ENCODE assay signal across 11 cellular contexts in the genomic region with DNA sequence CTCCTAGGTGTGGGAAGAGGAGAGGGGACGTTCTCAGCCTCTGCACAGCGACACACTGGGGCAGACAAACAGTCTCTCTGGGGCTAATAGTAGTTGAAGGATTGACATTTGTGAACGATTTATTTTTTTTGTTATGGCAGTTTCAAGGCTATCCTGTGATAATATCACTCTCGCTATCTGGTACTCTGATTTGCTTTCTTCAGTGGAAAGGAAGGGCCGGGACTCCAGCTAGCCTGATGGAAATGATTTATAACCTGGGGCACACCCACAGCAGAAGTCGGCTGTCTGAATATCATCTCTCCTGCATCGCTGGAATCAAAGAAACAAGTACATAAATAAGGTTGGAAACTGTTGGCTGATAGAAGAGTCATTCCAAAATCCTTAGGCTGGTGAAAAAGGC.
DNase-seq lines count a peak whose midpoint lies in the region; ATAC-seq and TF ChIP-seq lines count a peak whose summit lies in the region.
"Had no signal": no experiment of that assay in that cellular context is flagged by ENCODE, and none has a peak within 500 bp of the region (broad histone marks: within the 10 kb centered on the region; RNA-seq: fewer than 3 reads in every experiment).

No MANE protein-coding gene starts in this region.

- H3K27ac ChIP-seq in CD4-positive, CD25-positive, alpha-beta regulatory T cell (ENCODE audit: insufficient read depth, low read length, poor library complexity, severe bottlenecking), result no peak overlapping the region
- H3K27ac ChIP-seq in IMR-90 (ENCODE audit: insufficient read depth, low read length) (no peak overlapping the region), PC-9 (no peak overlapping the region)
- H3K27ac ChIP-seq: thoracic aorta had no signal

- peak overlapping the region in 3 of 4 donors; percentile 70 to 78 (median 74) for H3K4me3 Mint-ChIP-seq in CD4-positive, CD25-positive, alpha-beta regulatory T cell
- peak overlapping the region; percentile 71 for H3K4me3 Mint-ChIP-seq in activated naive CD8-positive, alpha-beta T cell treated with anti-CD3 and anti-CD28 coated beads, Interleukin-2, amount 10 ng/mL, durations not matched to agents 7 days and 5 days
- H3K4me3 Mint-ChIP-seq in naive thymus-derived CD8-positive, alpha-beta T cell, result peak overlapping the region; percentile 61 to 85 (median 76)

- no peak overlapping the region for H2BK15ac ChIP-seq in IMR-90 (ENCODE audit: low read depth, low read length)

- H3F3A ChIP-seq in PC-9 (ENCODE audit: insufficient read depth, low read depth), result no peaks in the 10 kb centered on the region

- no peak overlapping the region for H4K91ac ChIP-seq in IMR-90 (ENCODE audit: insufficient read depth, low read depth, low read length)

- no peak for ATAC-seq in CD4-positive, CD25-positive, alpha-beta regulatory T cell (ENCODE audit: low read depth in 2 of 2)
- ATAC-seq in IMR-90 (ENCODE audit: low read depth) (no peak), GM18867 (IDR thresholded peaks at IDR 0.05; ENCODE audit: unreplicated experiment) (no peak), GM21786 (IDR thresholded peaks at IDR 0.05; ENCODE audit: unreplicated experiment) (no peak), HG02884 (IDR thresholded peaks at IDR 0.05; ENCODE audit: unreplicated experiment) (no peak)
- ATAC-seq in activated naive CD8-positive, alpha-beta T cell treated with anti-CD3 and anti-CD28 coated beads, Interleukin-2, amount 10 ng/mL, durations not matched to agents 7 days and 5 days (ENCODE audit: low read depth), result no peak
- ATAC-seq in naive thymus-derived CD8-positive, alpha-beta T cell, result no peak

- no peak for TF ChIP-seq RAD21 in IMR-90 (IDR thresholded peaks at IDR 0.05; ENCODE audit: low read length)

- H4K8ac ChIP-seq in IMR-90 (ENCODE audit: low read depth in 2 of 2, low read length in 2 of 2), result no peak overlapping the region

- TF ChIP-seq CTCF in IMR-90 (conservative IDR thresholded peaks at IDR 0.05; ENCODE audit: low read depth, low read length) (no peak), PC-9 (conservative IDR thresholded peaks at IDR 0.05) (no peak)

- in situ Hi-C loops in IMR-90 (cut with MboI; ENCODE audit: low sequenced_read_pairs), result no loop called here

- no peaks in the 10 kb centered on the region for H3K36me3 ChIP-seq in CD4-positive, CD25-positive, alpha-beta regulatory T cell (ENCODE audit: control insufficient read depth, insufficient read depth, low read length)
- H3K36me3 ChIP-seq in IMR-90 (ENCODE audit: control insufficient read depth, insufficient read depth, low read length) (no peaks in the 10 kb centered on the region), PC-9 (ENCODE audit: low read depth) (no peaks in the 10 kb centered on the region)
- H3K36me3 ChIP-seq: thoracic aorta had no signal

- H3K9me3 ChIP-seq in CD4-positive, CD25-positive, alpha-beta regulatory T cell (ENCODE audit: control insufficient read depth in 2 of 2, low read length in 2 of 2), result no peaks in the 10 kb centered on the region
- H3K9me3 ChIP-seq in IMR-90 (ENCODE audit: control insufficient read depth, insufficient read depth, low read length) (no peaks in the 10 kb centered on the region), PC-9 (ENCODE audit: insufficient read depth, low read depth) (no peaks in the 10 kb centered on the region)
- H3K9me3 ChIP-seq: thoracic aorta had no signal

- H2AK9ac ChIP-seq in IMR-90 (replicated peaks; ENCODE audit: low read depth, low read length, poor library complexity), result no peak overlapping the region

- CTCF ChIA-PET in IMR-90 (lab: Yijun Ruan, JAX), result no interaction called here
- CTCF ChIA-PET in PC-9 (lab: Charles Lee), result no interaction called here

- no peaks in the 10 kb centered on the region for H3K79me1 ChIP-seq in IMR-90 (ENCODE audit: low read depth in 1 of 2, low read length in 2 of 2)

- peaks cover 0 to 2% (median 0%) of the 10 kb centered on the region in 7 donors for H3K9me3 Mint-ChIP-seq in CD4-positive, CD25-positive, alpha-beta regulatory T cell
- no peaks in the 10 kb centered on the region for H3K9me3 Mint-ChIP-seq in activated naive CD8-positive, alpha-beta T cell treated with anti-CD3 and anti-CD28 coated beads, Interleukin-2, amount 10 ng/mL, durations not matched to agents 7 days and 5 days
- H3K9me3 Mint-ChIP-seq in naive thymus-derived CD8-positive, alpha-beta T cell, result no peaks in the 10 kb centered on the region
- H3K9me3 Mint-ChIP-seq: IgD-negative memory B cell had no signal

- DNase-seq in CD4-positive, CD25-positive, alpha-beta regulatory T cell, result no peak
- DNase-seq in IMR-90 (no peak), PC-9 (no peak)
- DNase-seq in activated naive CD8-positive, alpha-beta T cell treated with anti-CD3 and anti-CD28 coated beads, Interleukin-2, amount 10 ng/mL, durations not matched to agents 7 days and 5 days, result no peak
- DNase-seq in naive thymus-derived CD8-positive, alpha-beta T cell, result no peak
- DNase-seq: NCI-H1930 had no signal

- peak overlapping the region; percentile 6 for H2AFZ ChIP-seq in IMR-90 (replicated peaks; ENCODE audit: low read length, poor library complexity)
- no peak overlapping the region for H2AFZ ChIP-seq in PC-9

- H3K27me3 ChIP-seq in CD4-positive, CD25-positive, alpha-beta regulatory T cell (ENCODE audit: control insufficient read depth, insufficient read depth, low read length), result no peaks in the 10 kb centered on the region
- H3K27me3 ChIP-seq in IMR-90 (ENCODE audit: control insufficient read depth, insufficient read depth, low read length) (peaks cover 90% of the 10 kb centered on the region), PC-9 (ENCODE audit: insufficient read depth, low read depth) (peaks cover 94% of the 10 kb centered on the region)

- peak overlapping the region in 2 of 3 donors; percentile 75 to 92 for H3K27ac Mint-ChIP-seq in CD4-positive, CD25-positive, alpha-beta regulatory T cell
- H3K27ac Mint-ChIP-seq in activated naive CD8-positive, alpha-beta T cell treated with anti-CD3 and anti-CD28 coated beads, Interleukin-2, amount 10 ng/mL, durations not matched to agents 7 days and 5 days, result peak overlapping the region; percentile 92
- H3K27ac Mint-ChIP-seq in naive thymus-derived CD8-positive, alpha-beta T cell, result peak overlapping the region; percentile 71 to 94 (median 88)
- H3K27ac Mint-ChIP-seq: IgD-negative memory B cell had no signal

- H3K23ac ChIP-seq in IMR-90 (ENCODE audit: low read depth, low read length), result no peak overlapping the region

- H3K4me2 ChIP-seq in IMR-90 (ENCODE audit: low read depth, low read length) (no peak overlapping the region), PC-9 (no peak overlapping the region)

- H3K79me2 ChIP-seq in PC-9 (ENCODE audit: low read depth), result no peaks in the 10 kb centered on the region

- no peak overlapping the region for H4K5ac ChIP-seq in IMR-90 (ENCODE audit: low read depth, low read length)

- H3K56ac ChIP-seq in IMR-90 (ENCODE audit: extremely low read depth, insufficient read depth, low read length), result no peak overlapping the region

- H4K20me1 ChIP-seq in IMR-90 (ENCODE audit: insufficient read depth, low read length) (no peaks in the 10 kb centered on the region), PC-9 (ENCODE audit: insufficient read depth) (peaks cover 3% of the 10 kb centered on the region; the same call in 1 of the 2 replicates)

- H3K9ac ChIP-seq in IMR-90 (ENCODE audit: low read depth, low read length), result no peak overlapping the region

- no peak overlapping the region for H2BK120ac ChIP-seq in IMR-90 (ENCODE audit: low read depth, low read length)

- POLR2A ChIA-PET in IMR-90 (lab: Charles Lee; ENCODE audit: unreplicated experiment) (no interaction called here), PC-9 (lab: Charles Lee; ENCODE audit: unreplicated experiment) (no interaction called here)
- POLR2A ChIA-PET in activated naive CD8-positive, alpha-beta T cell treated with anti-CD3 and anti-CD28 coated beads, Interleukin-2, amount 10 ng/mL, durations not matched to agents 7 days and 5 days (lab: Charles Lee), result interaction anchor here (1.0 to 1.6 kb wide), 5 partner anchors 9 to 189 kb away, joined by 3 to 6 read pairs (median 4); partner anchors contain the start of gene PMVK
- POLR2A ChIA-PET in naive thymus-derived CD8-positive, alpha-beta T cell (lab: Charles Lee), result interaction anchor here (0.6 to 1.4 kb wide), 2 partner anchors 13 to 43 kb away, joined by 5 to 6 read pairs; no protein-coding TSS in a partner anchor

- peaks cover 44% of the 10 kb centered on the region for H3K27me3 Mint-ChIP-seq in CD4-positive, CD25-positive, alpha-beta regulatory T cell
- peaks cover 16% of the 10 kb centered on the region for H3K27me3 Mint-ChIP-seq in activated naive CD8-positive, alpha-beta T cell treated with anti-CD3 and anti-CD28 coated beads, Interleukin-2, amount 10 ng/mL, durations not matched to agents 7 days and 5 days
- H3K27me3 Mint-ChIP-seq in naive thymus-derived CD8-positive, alpha-beta T cell, result no peaks in the 10 kb centered on the region

- H3K14ac ChIP-seq in IMR-90 (replicated peaks; ENCODE audit: low read depth, low read length), result no peak overlapping the region

- no peak overlapping the region for H2BK20ac ChIP-seq in IMR-90 (ENCODE audit: low read depth, low read length)

- WGBS in IMR-90 (ENCODE audit: extremely low coverage in 2 of 2, insufficient read length in 1 of 2), 2 experiments, result no CpG with 5 or more reads among the region's 7 CpGs

- no peak overlapping the region for H3K4ac ChIP-seq in IMR-90 (ENCODE audit: low read depth, low read length)

- TF ChIP-seq POLR2A in IMR-90 (IDR thresholded peaks at IDR 0.05; ENCODE audit: low read depth, low read length), result no peak

- no peak overlapping the region for H3K18ac ChIP-seq in IMR-90 (ENCODE audit: low read depth, low read length)

- H3K9me1 ChIP-seq in IMR-90 (ENCODE audit: insufficient read depth, low read length), result no peaks in the 10 kb centered on the region

- dilution Hi-C loops in IMR-90 (cut with HindIII; ENCODE audit: low sequenced_read_pairs, unreplicated experiment), result no loop called here

- H3K4me3 ChIP-seq in CD4-positive, CD25-positive, alpha-beta regulatory T cell (ENCODE audit: low read depth, low read length), result no peak overlapping the region
- H3K4me3 ChIP-seq in IMR-90 (ENCODE audit: insufficient read depth, low read depth, low read length), result no peak overlapping the region
- no peak overlapping the region for H3K4me3 ChIP-seq in PC-9

- H3K4me1 Mint-ChIP-seq in CD4-positive, CD25-positive, alpha-beta regulatory T cell, result peaks cover 5 to 29% (median 21%) of the 10 kb centered on the region in 4 donors
- peaks cover 59% of the 10 kb centered on the region for H3K4me1 Mint-ChIP-seq in activated naive CD8-positive, alpha-beta T cell treated with anti-CD3 and anti-CD28 coated beads, Interleukin-2, amount 10 ng/mL, durations not matched to agents 7 days and 5 days
- peaks cover 33 to 49% (median 45%) of the 10 kb centered on the region in 4 donors for H3K4me1 Mint-ChIP-seq in naive thymus-derived CD8-positive, alpha-beta T cell

- H3K36me3 Mint-ChIP-seq in CD4-positive, CD25-positive, alpha-beta regulatory T cell, result no peaks in the 10 kb centered on the region
- H3K36me3 Mint-ChIP-seq in activated naive CD8-positive, alpha-beta T cell treated with anti-CD3 and anti-CD28 coated beads, Interleukin-2, amount 10 ng/mL, durations not matched to agents 7 days and 5 days, result no peaks in the 10 kb centered on the region
- H3K36me3 Mint-ChIP-seq in naive thymus-derived CD8-positive, alpha-beta T cell, result no peaks in the 10 kb centered on the region

- H3K4me1 ChIP-seq in CD4-positive, CD25-positive, alpha-beta regulatory T cell (ENCODE audit: control insufficient read depth, insufficient read depth, low read length, poor library complexity, severe bottlenecking), result peaks cover 12% of the 10 kb centered on the region
- no peaks in the 10 kb centered on the region; the same call in 1 of the 2 replicates for H3K4me1 ChIP-seq in IMR-90 (ENCODE audit: control insufficient read depth, insufficient read depth, low read length)
- no peaks in the 10 kb centered on the region for H3K4me1 ChIP-seq in PC-9 (replicated peaks; ENCODE audit: insufficient read depth)

- no peaks in the 10 kb centered on the region for H3K9me2 ChIP-seq in PC-9 (ENCODE audit: insufficient read depth)

- no peak overlapping the region for H2BK5ac ChIP-seq in IMR-90 (ENCODE audit: low read depth, low read length, poor library complexity, severe bottlenecking)

- BruUV-seq in IMR-90 (replicated peaks; lab: Mats Ljungman, UMichigan) (no TSS peak), PC-9 (replicated peaks; lab: Mats Ljungman, UMichigan) (no TSS peak)

- intact Hi-C loops in IMR-90 (cut with micrococcal nuclease), result no loop called here
- intact Hi-C loops in PC-9 (cut with micrococcal nuclease; ENCODE audit: unreplicated experiment), result no loop called here

- H2AK5ac ChIP-seq in IMR-90 (ENCODE audit: low read depth, low read length), result no peak overlapping the region

Comparison
In these comparisons a context has a peak if more than half of its experiments do, and no peak if none do; other contexts are left out.
1. POLR2A ChIA-PET loops: an anchor here in activated naive CD8-positive, alpha-beta T cell treated with anti-CD3 and anti-CD28 coated beads, Interleukin-2, amount 10 ng/mL, durations not matched to agents 7 days and 5 days (1.0 to 1.6 kb wide) and naive thymus-derived CD8-positive, alpha-beta T cell (0.6 to 1.4 kb wide); none called in IMR-90 and PC-9.